ENCODE assay signal across 9 cellular contexts in genomic region chr9:124414612-124415011, GRCh38. TPM values are rescaled to one million over a fixed set of nuclear protein-coding genes. Genes with fewer than 3 reads are reported as not detected.
DNase-seq lines count a peak whose midpoint lies in the region; ATAC-seq and TF ChIP-seq lines count a peak whose summit lies in the region.
"Had no signal": no experiment of that assay in that cellular context is flagged by ENCODE, and none has a peak within 500 bp of the region (broad histone marks: within the 10 kb centered on the region; RNA-seq: fewer than 3 reads in every experiment).

No MANE protein-coding gene starts in this region.

- H3K9me2 ChIP-seq in GM23338 (ENCODE audit: insufficient read depth) (no peaks in the 10 kb centered on the region), SU-DHL-6 (replicated peaks; ENCODE audit: insufficient read depth, low read length) (no peaks in the 10 kb centered on the region)

- H3K27ac ChIP-seq in GM23338 (ENCODE audit: low read depth): peak overlapping the region; percentile 34; the same call in 1 of the 2 replicates
- no peak overlapping the region for H3K27ac ChIP-seq in SU-DHL-6 (ENCODE audit: low read depth, low read length)
- peak overlapping the region; percentile 63 for H3K27ac ChIP-seq in foreskin keratinocyte

- H3K4me2 ChIP-seq in GM23338 (peak overlapping the region; percentile 90), SU-DHL-6 (ENCODE audit: low read depth, low read length, poor library complexity, severe bottlenecking) (peak overlapping the region; percentile 72), skeletal muscle satellite cell (ENCODE audit: low read length) (peak overlapping the region; percentile 96)

- H4K20me1 ChIP-seq in GM23338 (replicated peaks; ENCODE audit: insufficient read depth) (peaks cover 3% of the 10 kb centered on the region; the same call in 1 of the 2 replicates), SU-DHL-6 (ENCODE audit: low read depth, low read length) (no peaks in the 10 kb centered on the region)

- H3K4me3 Mint-ChIP-seq in GM23338: peak overlapping the region; percentile 99

- H3K9me3 ChIP-seq in SU-DHL-6 (ENCODE audit: insufficient read depth, low read length) (0 out of 2 replicates have a peak, but pooled peaks cover 5% of the 10 kb centered on the region), skeletal muscle satellite cell (replicated peaks; ENCODE audit: low read length) (peaks cover 4% of the 10 kb centered on the region)

- H3K27me3 ChIP-seq in GM23338 (ENCODE audit: insufficient read depth): no peaks in the 10 kb centered on the region
- no peaks in the 10 kb centered on the region for H3K27me3 ChIP-seq in SU-DHL-6 (ENCODE audit: low read length)
- H3K27me3 ChIP-seq in foreskin keratinocyte: no peaks in the 10 kb centered on the region
- no peaks in the 10 kb centered on the region for H3K27me3 ChIP-seq in skeletal muscle satellite cell (ENCODE audit: control insufficient read depth, insufficient read depth, low read length)

- peaks cover 11% of the 10 kb centered on the region for H3K4me1 Mint-ChIP-seq in GM23338

- H3K27me3 Mint-ChIP-seq in GM23338 (ENCODE audit: insufficient read depth, low read depth, poor library complexity): peaks cover 8% of the 10 kb centered on the region

- peaks cover 38% of the 10 kb centered on the region for H3K79me2 ChIP-seq in GM23338 (replicated peaks; ENCODE audit: insufficient read depth)
- H3K79me2 ChIP-seq in SU-DHL-6 (ENCODE audit: insufficient read depth, low read length): peaks cover 19% of the 10 kb centered on the region

- H3K4me3 ChIP-seq in GM23338: peak overlapping the region; percentile 81
- H3K4me3 ChIP-seq in SU-DHL-6 (ENCODE audit: insufficient read depth, low read length, poor library complexity, severe bottlenecking): peak overlapping the region; percentile 87
- peak overlapping the region; percentile 97 for H3K4me3 ChIP-seq in skeletal muscle satellite cell (ENCODE audit: low read length)

- peaks cover 50% of the 10 kb centered on the region for H3K36me3 Mint-ChIP-seq in GM23338 (ENCODE audit: low read depth)

- peak overlapping the region; percentile 33; the same call in 1 of the 2 replicates for H2AFZ ChIP-seq in GM23338
- H2AFZ ChIP-seq in SU-DHL-6 (ENCODE audit: low read depth, low read length, severe bottlenecking): no peak overlapping the region

- H3K36me3 ChIP-seq in GM23338 (ENCODE audit: insufficient read depth): peaks cover 36% of the 10 kb centered on the region
- H3K36me3 ChIP-seq in SU-DHL-6 (ENCODE audit: low read length): peaks cover 22% of the 10 kb centered on the region
- peaks cover 38% of the 10 kb centered on the region for H3K36me3 ChIP-seq in skeletal muscle satellite cell (ENCODE audit: insufficient read depth, low read length)

- H3F3A ChIP-seq in GM23338 (replicated peaks; ENCODE audit: low read depth) (peaks cover 8% of the 10 kb centered on the region; the same call in 1 of the 2 replicates), SU-DHL-6 (ENCODE audit: insufficient read depth) (no peaks in the 10 kb centered on the region)

- TF ChIP-seq CTCF in GM23338 (conservative IDR thresholded peaks at IDR 0.05; ENCODE audit: low read depth in 2 of 2) (no peak), SU-DHL-6 (IDR thresholded peaks at IDR 0.05; ENCODE audit: insufficient read depth, low read length, poor library complexity, severe bottlenecking) (no peak), foreskin keratinocyte (conservative IDR thresholded peaks at IDR 0.05) (no peak)

- H3K4me1 ChIP-seq in GM23338 (ENCODE audit: insufficient read depth): peaks cover 6% of the 10 kb centered on the region; the same call in 1 of the 2 replicates
- peaks cover 21% of the 10 kb centered on the region for H3K4me1 ChIP-seq in foreskin keratinocyte
- peaks cover 49% of the 10 kb centered on the region for H3K4me1 ChIP-seq in skeletal muscle satellite cell (ENCODE audit: control insufficient read depth, insufficient read depth, low read length)

- DNase-seq in GM23338 (ENCODE audit: low spot score) (no peak), foreskin keratinocyte (no peak), HK-2 (ENCODE audit: unreplicated experiment) (no peak), 8988T (no peak)
- DNase-seq in activated CD4-positive, alpha-beta T cell treated with anti-CD3 and anti-CD28 coated beads for 1 hour: no peak

- peak overlapping the region; percentile 100 for H3K27ac Mint-ChIP-seq in GM23338

- H3K9ac ChIP-seq in SU-DHL-6 (ENCODE audit: low read length): peak overlapping the region; percentile 67
- H3K9ac ChIP-seq in skeletal muscle satellite cell (ENCODE audit: low read depth, low read length): peak overlapping the region; percentile 96

- no peak for ATAC-seq in GM23338
- ATAC-seq in foreskin keratinocyte: no peak
- ATAC-seq in GM19023 (IDR thresholded peaks at IDR 0.05; ENCODE audit: unreplicated experiment): no peak

- no peaks in the 10 kb centered on the region for H3K9me3 Mint-ChIP-seq in GM23338

TF ChIP-seq in GM23338, 12 proteins besides CTCF, POLR2A, EP300 and RAD21:
- TF ChIP-seq JUNB (IDR thresholded peaks at IDR 0.05; ENCODE audit: unreplicated experiment) (no peak), CREB1 (CRISPR knock-in tag; IDR thresholded peaks at IDR 0.05; ENCODE audit: low read depth) (no peak), REST (IDR thresholded peaks at IDR 0.05; ENCODE audit: unreplicated experiment) (no peak), EZH2phosphoT487 (IDR thresholded peaks at IDR 0.05; ENCODE audit: unreplicated experiment) (no peak), NANOG (IDR thresholded peaks at IDR 0.05; ENCODE audit: borderline replicate concordance) (no peak), EZH2 (IDR thresholded peaks at IDR 0.05; ENCODE audit: low read depth, unreplicated experiment) (no peak)

RNA-seq across cellular contexts. Expression of gene PSMB7, which starts 0.6 kb away (rescaled TPM):
- total RNA-seq in GM23338 (2014; rRNA removed; shearing (Covaris generic)): 255 and 364 TPM in 2 replicates
- 238 and 268 TPM in 2 replicates for polyA plus RNA-seq in GM23338 (2016; fragmentation: Nextera tagmentation; extraction: Ambion mirVana)
- total RNA-seq in foreskin keratinocyte: 249 and 276 TPM in 2 replicates
- polyA plus RNA-seq in foreskin keratinocyte: 362 and 369 TPM in 2 replicates
- 244 and 299 TPM in 2 replicates for total RNA-seq in skeletal muscle satellite cell (2012; rRNA removed)

RNA-seq across cellular contexts. Expression of gene ADGRD2, which starts 35.6 kb away (rescaled TPM):
- 0.45 TPM in 1 of 2 replicates, not detected in the other for total RNA-seq in GM23338 (2014; rRNA removed; shearing (Covaris generic))
- polyA plus RNA-seq in GM23338 (2016; fragmentation: Nextera tagmentation; extraction: Ambion mirVana) (0.78 and 0.89 TPM in 2 replicates), foreskin keratinocyte (0.04 and 0.11 TPM in 2 replicates)
- 0.07 TPM in 1 of 2 replicates, not detected in the other for total RNA-seq in foreskin keratinocyte
- not detected in 2 replicates for total RNA-seq in skeletal muscle satellite cell (2012; rRNA removed)
- total RNA-seq: dermis microvascular lymphatic vessel endothelial cell had no signal
